In the genomic region with DNA sequence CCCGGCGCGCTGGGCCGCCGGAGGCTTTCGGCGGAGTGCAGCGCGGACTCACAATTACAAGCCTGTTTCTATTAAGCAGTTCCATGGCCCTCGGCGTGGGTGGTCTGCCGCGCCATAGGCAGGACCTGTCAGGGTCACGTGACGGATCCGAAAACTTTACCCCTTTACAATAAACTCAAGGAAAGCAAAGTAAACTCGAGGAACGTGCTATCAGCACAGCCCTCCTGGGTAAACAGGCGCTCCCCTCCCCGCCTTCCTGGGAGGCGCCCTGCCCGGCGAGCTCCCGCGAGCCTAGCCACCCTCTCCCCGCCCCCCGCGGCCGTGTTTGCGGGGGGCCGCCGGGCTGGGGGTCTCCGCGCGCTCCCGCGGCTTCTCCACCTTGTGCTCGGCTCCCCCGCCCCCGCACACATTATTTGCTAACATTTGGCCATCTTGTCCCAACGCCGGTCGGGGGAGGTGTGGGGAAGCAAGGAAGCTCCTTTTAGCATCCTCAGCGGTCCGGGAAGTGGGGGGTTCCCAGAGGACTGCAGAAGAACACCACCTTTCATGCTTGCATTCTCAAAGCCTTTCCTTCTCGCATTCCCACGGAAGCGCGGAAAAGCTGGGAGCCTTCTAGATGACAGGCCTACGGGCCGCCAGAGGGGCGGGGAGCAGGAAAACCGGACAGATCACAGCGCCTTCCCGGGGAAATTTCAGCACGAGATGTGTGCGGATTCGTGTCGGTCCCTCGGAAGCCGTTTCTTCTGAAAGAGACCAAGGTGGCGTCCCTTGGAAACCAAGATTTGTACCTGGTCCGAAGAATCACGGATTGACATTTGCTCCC, we compare ENCODE assay signal across 8 cellular contexts. TPM values are rescaled to one million over a fixed set of nuclear protein-coding genes. Genes with fewer than 3 reads are reported as not detected.
DNase-seq lines count a peak whose midpoint lies in the region; ATAC-seq, FAIRE-seq and TF ChIP-seq lines count a peak whose summit lies in the region.

A gene (minus strand): TSS at position 236 of the 823 bp plus-strand sequence.

- no peaks in the 10 kb centered on the region for H3K9me3 Mint-ChIP-seq in Caco-2 (ENCODE audit: unreplicated experiment)
- no peaks in the 10 kb centered on the region for H3K9me3 Mint-ChIP-seq in natural killer cell

- no peak for TF ChIP-seq CTCF in Caco-2 (IDR thresholded peaks at IDR 0.05; ENCODE audit: insufficient read depth in 1 of 2, low read depth in 1 of 2, low read length in 1 of 2, severe bottlenecking in 1 of 2, unreplicated experiment in 1 of 2)
- no peak for TF ChIP-seq CTCF in fibroblast of pulmonary artery (IDR thresholded peaks at IDR 0.05; ENCODE audit: low read length, missing control alignments)
- no peak for TF ChIP-seq CTCF in natural killer cell (IDR thresholded peaks at IDR 0.05)

- H3K4me1 Mint-ChIP-seq in Caco-2 (ENCODE audit: low read depth, unreplicated experiment): no peaks in the 10 kb centered on the region
- peaks cover 31 to 39% of the 10 kb centered on the region in 2 donors for H3K4me1 Mint-ChIP-seq in natural killer cell

- H3K27me3 ChIP-seq in Caco-2 (replicated peaks; ENCODE audit: control insufficient read depth, insufficient read depth, low read length): no peaks in the 10 kb centered on the region

- H3K27me3 Mint-ChIP-seq in Caco-2 (ENCODE audit: insufficient read depth, unreplicated experiment) (no peaks in the 10 kb centered on the region), natural killer cell (ENCODE audit: low read depth in 2 of 2) (peaks cover 22 to 31% of the 10 kb centered on the region in 2 donors)

- POLR2A ChIA-PET in Caco-2 (lab: Charles Lee): no interaction called here

- H3K4me1 ChIP-seq in Caco-2: peaks cover 11% of the 10 kb centered on the region; the same call in 1 of the 2 replicates

- CTCF ChIA-PET in Caco-2 (lab: Charles Lee): no interaction called here

- H3K36me3 Mint-ChIP-seq in Caco-2 (ENCODE audit: insufficient read depth, unreplicated experiment) (peaks cover 6% of the 10 kb centered on the region), natural killer cell (no peaks in the 10 kb centered on the region)

- no peak for FAIRE-seq in RCC 7860 (lab: Jason Lieb, UNC)

- H3K27ac Mint-ChIP-seq in Caco-2 (ENCODE audit: unreplicated experiment) (peak within 1 kb of the TSS; percentile 26), natural killer cell (peak within 1 kb of the TSS; percentile 76 to 90)

- H3K9me3 ChIP-seq in Caco-2: no peaks in the 10 kb centered on the region; the same call in 1 of the 2 replicates

- intact Hi-C loops in Caco-2 (cut with micrococcal nuclease; ENCODE audit: unreplicated experiment): no loop called here
- intact Hi-C loops in natural killer cell (cut with micrococcal nuclease): no loop called here

- peak; percentile 66 to 73 (median 69) for ATAC-seq in natural killer cell

- H3K4me3 ChIP-seq in Caco-2 (ENCODE audit: low read depth, low read length): peak within 1 kb of the TSS; percentile 65
- peak within 1 kb of the TSS; percentile 63 for H3K4me3 ChIP-seq in fibroblast of pulmonary artery (replicated peaks; ENCODE audit: low read depth, low read length)

- peak within 1 kb of the TSS; percentile 79 for H3K4me3 Mint-ChIP-seq in Caco-2 (ENCODE audit: unreplicated experiment)
- H3K4me3 Mint-ChIP-seq in natural killer cell: peak within 1 kb of the TSS; percentile 98

- no peaks in the 10 kb centered on the region for H3K36me3 ChIP-seq in Caco-2 (ENCODE audit: control insufficient read depth, insufficient read depth, low read length)

- BruUV-seq in Caco-2 (replicated peaks; lab: Mats Ljungman, UMichigan): no TSS peak

- DNase-seq in Caco-2: peak; percentile 55 to 60
- peak; percentile 55 for DNase-seq in LoVo (ENCODE audit: low spot score)
- peak; percentile 28 for DNase-seq in activated T-helper 9 cell treated with anti-CD3 and anti-CD28 coated beads, Interleukin-2, amount 50 U/mL, for 16 hours (ENCODE audit: low read depth)
- peak; percentile 55 for DNase-seq in fibroblast of pulmonary artery (ENCODE audit: low read depth)
- peak; percentile 36 for DNase-seq in natural killer cell
- no peak for DNase-seq in ureter (ENCODE audit: low spot score)
- DNase-seq in SHP77 treated with DMSO at 0.1 percent for 48 hours (lab: John Stamatoyannopoulos, UW): no peak
- no peak for DNase-seq in RCC 7860 (ENCODE audit: low spot score)

RNA-seq across cellular contexts. Expression of the gene that starts here (rescaled TPM):
- total RNA-seq in Caco-2 (2022) (23.3 and 25.9 TPM in 2 replicates), natural killer cell (100 to 1,000 TPM in 1 of 3 donors, 10 to 100 TPM in 2; 60.9 to 127 (median 82.1) TPM), ureter (81.0 TPM)

Comparison
In these comparisons a context has a peak if more than half of its experiments do, and no peak if none do; other contexts are left out.
1. DNase-seq: peak in Caco-2 (2 of 2), LoVo (single experiment), activated T-helper 9 cell treated with anti-CD3 and anti-CD28 coated beads, Interleukin-2, amount 50 U/mL, for 16 hours (single experiment), fibroblast of pulmonary artery (single experiment) and natural killer cell (single experiment); none in ureter (single experiment), SHP77 treated with DMSO at 0.1 percent for 48 hours (single experiment) and RCC 7860 (single experiment).